9 cellular contexts compared by ENCODE assay signal in the genomic region with DNA sequence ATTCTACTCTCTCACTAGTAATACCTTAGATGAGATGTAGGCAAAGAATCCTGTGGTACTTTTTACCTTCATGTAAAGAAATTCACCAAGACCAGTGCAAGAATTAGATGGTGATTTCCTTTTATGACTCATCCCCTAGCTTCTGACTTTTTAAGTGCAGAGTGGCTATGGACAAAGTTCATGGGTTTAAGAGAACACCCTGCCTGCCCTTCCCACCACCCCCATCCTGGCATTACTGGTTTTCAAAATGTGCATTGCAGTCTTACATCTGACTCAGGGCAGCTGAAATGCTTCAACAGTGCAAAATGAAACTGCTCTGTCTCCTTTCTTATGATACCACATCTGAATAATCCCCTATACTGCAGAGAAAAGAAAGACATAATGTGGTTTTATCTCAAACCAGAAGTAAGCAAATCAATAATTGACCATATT. TPM values are rescaled to one million over a fixed set of nuclear protein-coding genes. Genes with fewer than 3 reads are reported as not detected.
DNase-seq lines count a peak whose midpoint lies in the region; ATAC-seq and TF ChIP-seq lines count a peak whose summit lies in the region.
"Had no signal": no experiment of that assay in that cellular context is flagged by ENCODE, and none has a peak within 500 bp of the region (broad histone marks: within the 10 kb centered on the region; RNA-seq: fewer than 3 reads in every experiment).

No MANE protein-coding gene starts in this region.

- no peaks in the 10 kb centered on the region for H3K9me3 ChIP-seq in left ventricle myocardium inferior (replicated peaks)

- H3K27ac ChIP-seq in left ventricle myocardium inferior (replicated peaks) = no peak overlapping the region
- H3K27ac ChIP-seq: VCaP had no signal

- peaks cover 9% of the 10 kb centered on the region for H3K4me1 ChIP-seq in left ventricle myocardium inferior

- no peak overlapping the region for H3K4me3 Mint-ChIP-seq in activated CD4-positive, alpha-beta memory T cell treated with anti-CD3 and anti-CD28 coated beads for 36 hours
- no peak overlapping the region for H3K4me3 Mint-ChIP-seq in effector memory CD8-positive, alpha-beta T cell

- no peak for DNase-seq in activated CD4-positive, CD25-positive, alpha-beta regulatory T cell treated with anti-CD3 and anti-CD28 coated beads, Interleukin-2, amount 50 U/mL, for 72 hours
- DNase-seq in activated CD4-positive, alpha-beta memory T cell treated with anti-CD3 and anti-CD28 coated beads for 36 hours = peak; percentile 80
- DNase-seq in mucosa of gallbladder (ENCODE audit: low spot score) (peak; percentile 74), left ventricle myocardium inferior (no peak), G401 (ENCODE audit: low spot score) (no peak)
- no peak for DNase-seq in effector memory CD8-positive, alpha-beta T cell

- H3K27me3 Mint-ChIP-seq in activated CD4-positive, alpha-beta memory T cell treated with anti-CD3 and anti-CD28 coated beads for 36 hours = no peaks in the 10 kb centered on the region
- H3K27me3 Mint-ChIP-seq in effector memory CD8-positive, alpha-beta T cell = no peaks in the 10 kb centered on the region

- H3K9me3 Mint-ChIP-seq in activated CD4-positive, alpha-beta memory T cell treated with anti-CD3 and anti-CD28 coated beads for 36 hours = no peaks in the 10 kb centered on the region
- H3K9me3 Mint-ChIP-seq in effector memory CD8-positive, alpha-beta T cell = no peaks in the 10 kb centered on the region

- peak; percentile 85 for ATAC-seq in activated CD4-positive, CD25-positive, alpha-beta regulatory T cell treated with anti-CD3 and anti-CD28 coated beads, Interleukin-2, amount 50 U/mL, for 24 hours
- peak; percentile 85 for ATAC-seq in HG02970 (IDR thresholded peaks at IDR 0.05; ENCODE audit: low FRiP score, unreplicated experiment)
- ATAC-seq in effector memory CD8-positive, alpha-beta T cell (replicated peaks) = no peak

- H3K36me3 ChIP-seq in left ventricle myocardium inferior = peaks cover 2% of the 10 kb centered on the region

- no peaks in the 10 kb centered on the region for H3K27me3 ChIP-seq in left ventricle myocardium inferior (ENCODE audit: low read depth)

- peaks cover 23% of the 10 kb centered on the region for H3K4me1 Mint-ChIP-seq in activated CD4-positive, alpha-beta memory T cell treated with anti-CD3 and anti-CD28 coated beads for 36 hours (ENCODE audit: low read depth)
- peaks cover 2 to 5% of the 10 kb centered on the region in 2 donors for H3K4me1 Mint-ChIP-seq in effector memory CD8-positive, alpha-beta T cell (ENCODE audit: low read depth in 2 of 2)

- in situ Hi-C loops in G401 (cut with HindIII; ENCODE audit: low sequenced_read_pairs) = no loop called here

- POLR2A ChIA-PET in activated CD4-positive, alpha-beta memory T cell treated with anti-CD3 and anti-CD28 coated beads for 36 hours (lab: Charles Lee) = interaction anchor here (0.5 kb wide), 1 partner anchor 825 kb away, joined by 4 read pairs; no protein-coding TSS in a partner anchor

- intact Hi-C loops in activated CD4-positive, alpha-beta memory T cell treated with anti-CD3 and anti-CD28 coated beads for 36 hours (cut with micrococcal nuclease) = loop anchor here (1.0 kb wide), 6 partner anchors 23 to 725 kb away; a partner anchor contains a TSS
- intact Hi-C loops in left ventricle myocardium inferior (cut with micrococcal nuclease) = loop anchor here (10.0 kb wide), 1 partner anchor 717 kb away; no protein-coding TSS in a partner anchor

- TF ChIP-seq CTCF in left ventricle myocardium inferior (IDR thresholded peaks at IDR 0.05; ENCODE audit: borderline replicate concordance) = no peak

- H3K36me3 Mint-ChIP-seq in activated CD4-positive, alpha-beta memory T cell treated with anti-CD3 and anti-CD28 coated beads for 36 hours = peaks cover 6% of the 10 kb centered on the region
- H3K36me3 Mint-ChIP-seq in effector memory CD8-positive, alpha-beta T cell (ENCODE audit: insufficient read depth) = peaks cover 6% of the 10 kb centered on the region

- H3K27ac Mint-ChIP-seq in activated CD4-positive, alpha-beta memory T cell treated with anti-CD3 and anti-CD28 coated beads for 36 hours = peak overlapping the region; percentile 46
- H3K27ac Mint-ChIP-seq in effector memory CD8-positive, alpha-beta T cell = no peak overlapping the region

- no peak overlapping the region for H3K4me3 ChIP-seq in left ventricle myocardium inferior

- CTCF ChIA-PET in activated CD4-positive, alpha-beta memory T cell treated with anti-CD3 and anti-CD28 coated beads for 36 hours (lab: Charles Lee) = interaction anchor here (2.8 to 3.0 kb wide), 2 partner anchors 490 to 493 kb away, joined by 14 to 24 read pairs; no protein-coding TSS in a partner anchor

RNA-seq across cellular contexts. Expression of a gene that starts 22.6 kb away (rescaled TPM):
- total RNA-seq in activated CD4-positive, alpha-beta memory T cell treated with anti-CD3 and anti-CD28 coated beads for 36 hours = 10 to 100 TPM; 26.0 to 29.3 TPM
- total RNA-seq in mucosa of gallbladder (21.9 TPM), left ventricle myocardium inferior (22.7 TPM)
- 20.3 and 29.3 TPM in 2 replicates for total RNA-seq in G401 (2014; rRNA removed; shearing (Covaris generic))

RNA-seq across cellular contexts. Expression of a gene that starts 22.7 kb away (rescaled TPM):
- total RNA-seq in activated CD4-positive, alpha-beta memory T cell treated with anti-CD3 and anti-CD28 coated beads for 36 hours = 1 to 10 TPM; 8.9 to 9.8 TPM
- total RNA-seq in mucosa of gallbladder (6.5 TPM), left ventricle myocardium inferior (2.9 TPM)
- 3.7 and 7.4 TPM in 2 replicates for total RNA-seq in G401 (2014; rRNA removed; shearing (Covaris generic))

Comparison
In these comparisons a context has a peak if more than half of its experiments do, and no peak if none do; other contexts are left out.
1. DNase-seq: peak in activated CD4-positive, alpha-beta memory T cell treated with anti-CD3 and anti-CD28 coated beads for 36 hours (single experiment) and mucosa of gallbladder (single experiment); none in activated CD4-positive, CD25-positive, alpha-beta regulatory T cell treated with anti-CD3 and anti-CD28 coated beads, Interleukin-2, amount 50 U/mL, for 72 hours (single experiment), left ventricle myocardium inferior (single experiment), effector memory CD8-positive, alpha-beta T cell (0 of 3) and G401 (single experiment).